8 cellular contexts compared by ENCODE assay signal in the genomic region with DNA sequence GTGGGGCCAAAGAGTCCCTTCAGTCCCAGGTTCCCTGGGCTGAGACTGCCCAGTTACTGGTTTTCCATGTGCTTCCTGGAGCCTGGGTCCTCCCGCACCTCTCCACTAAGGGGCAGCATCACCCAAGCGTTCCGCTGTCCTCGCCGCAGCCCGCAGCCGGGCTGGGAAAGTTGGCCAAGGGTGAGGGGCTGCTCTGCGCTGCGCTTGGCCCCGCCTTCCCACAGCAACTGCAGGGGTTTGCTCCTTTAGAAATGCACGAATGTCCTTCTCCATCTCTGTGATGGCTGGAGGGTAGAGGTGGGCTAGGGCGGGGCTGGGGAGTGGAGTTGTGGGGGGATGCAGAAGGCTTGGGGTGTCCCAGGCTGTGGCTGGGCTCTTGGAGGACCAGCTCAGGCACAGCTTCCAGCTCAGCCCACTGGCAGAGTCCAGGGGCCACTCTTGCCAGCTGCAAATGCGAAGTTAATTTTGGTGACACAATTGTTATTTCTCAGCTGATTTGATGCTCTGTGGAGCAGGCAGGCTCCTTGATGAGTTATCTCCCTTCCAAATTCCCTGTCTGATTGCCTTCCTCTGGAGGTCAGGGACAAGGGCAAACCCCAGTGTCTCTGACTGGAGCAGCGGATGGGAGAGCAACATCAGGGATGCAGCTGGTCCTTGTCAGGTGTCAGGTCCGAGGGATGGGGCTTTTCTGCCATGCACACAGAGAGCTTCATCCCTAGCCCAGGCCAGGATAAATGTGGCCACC.
DNase-seq lines count a peak whose midpoint lies in the region; ATAC-seq and TF ChIP-seq lines count a peak whose summit lies in the region.

No MANE protein-coding gene starts in this region.

- TF ChIP-seq CTCF in Peyer's patch (IDR thresholded peaks at IDR 0.05) (peak; percentile 76 to 92 (median 86)), fibroblast of the aortic adventitia (IDR thresholded peaks at IDR 0.05; ENCODE audit: insufficient read depth, low read length) (peak; percentile 89)

- H3K4me1 ChIP-seq in Peyer's patch, result peaks cover 0 to 13% (median 6%) of the 10 kb centered on the region in 4 donors

- peak overlapping the region in 1 of 4 donors; percentile 11 for H3K27ac ChIP-seq in Peyer's patch

- DNase-seq in DMS79 (lab: John Stamatoyannopoulos, UW) (peak; percentile 53), HUDEP-2 (lab: John Stamatoyannopoulos, UW; ENCODE audit: unreplicated experiment in 76 of 76) (peak in 42 of 76 experiments; percentile 4 to 67 (median 34)), Peyer's patch (peak; percentile 50 to 82 (median 80)), fibroblast of the aortic adventitia (ENCODE audit: low read depth) (peak; percentile 57), nucleus accumbens (lab: John Stamatoyannopoulos, UW) (peak in 47 of 56 donors; percentile 25 to 80 (median 51))
- peak; percentile 62 for DNase-seq in activated effector memory CD4-positive, alpha-beta T cell treated with Interleukin-2 at 50 U/mL for 16 hours

- no peak for ATAC-seq in HG02571 (IDR thresholded peaks at IDR 0.05; ENCODE audit: unreplicated experiment)
- ATAC-seq in GM18511 (IDR thresholded peaks at IDR 0.05; ENCODE audit: unreplicated experiment), result no peak

- H3K4me3 ChIP-seq in Peyer's patch, result no peak overlapping the region
- no peak overlapping the region for H3K4me3 ChIP-seq in fibroblast of the aortic adventitia (ENCODE audit: low read depth, low read length)

- no peak for TF ChIP-seq POLR2A in Peyer's patch (IDR thresholded peaks at IDR 0.05)

- H3K9me3 ChIP-seq in Peyer's patch, result no peaks in the 10 kb centered on the region

- no peaks in the 10 kb centered on the region for H3K27me3 ChIP-seq in Peyer's patch

- H3K36me3 ChIP-seq in Peyer's patch, result no peaks in the 10 kb centered on the region
